ENCODE assay signal across 7 cellular contexts in genomic region chr13:42272776-42273175, GRCh38.
DNase-seq lines count a peak whose midpoint lies in the region; ATAC-seq and TF ChIP-seq lines count a peak whose summit lies in the region.

No MANE protein-coding gene starts in this region.

- H3K9me3 ChIP-seq in iPS DF 6.9 (ENCODE audit: control insufficient read depth, insufficient read depth, low read length), result peaks cover 2% of the 10 kb centered on the region; the same call in 1 of the 2 replicates

- TF ChIP-seq CTCF in HFF-Myc (IDR thresholded peaks at IDR 0.05; ENCODE audit: low read depth, low read length, missing control alignments) (no peak), WI38 (IDR thresholded peaks at IDR 0.05; ENCODE audit: low read depth, low read length) (no peak)

- H3K36me3 Mint-ChIP-seq in stimulated activated memory B cell treated with anti-CD40 and anti-IgM and Interleukin-4, amounts not matched to agents 10 μg/mL and 1 μg/mL and 100 μg/mL, for 72 hours, result peaks cover 10% of the 10 kb centered on the region

- H3K9me3 Mint-ChIP-seq in stimulated activated memory B cell treated with anti-CD40 and anti-IgM and Interleukin-4, amounts not matched to agents 10 μg/mL and 1 μg/mL and 100 μg/mL, for 72 hours, result no peaks in the 10 kb centered on the region

- ATAC-seq in stimulated activated memory B cell treated with anti-CD40 and anti-IgM and Interleukin-4, amounts not matched to agents 10 μg/mL and 1 μg/mL and 100 μg/mL, for 72 hours, result no peak
- ATAC-seq in GM18907 (IDR thresholded peaks at IDR 0.05; ENCODE audit: unreplicated experiment) (no peak), GM19328 (IDR thresholded peaks at IDR 0.05; ENCODE audit: unreplicated experiment) (no peak)

- H3K27me3 Mint-ChIP-seq in stimulated activated memory B cell treated with anti-CD40 and anti-IgM and Interleukin-4, amounts not matched to agents 10 μg/mL and 1 μg/mL and 100 μg/mL, for 72 hours, result no peaks in the 10 kb centered on the region

- no CpG with 5 or more reads among the region's 4 CpGs for WGBS in iPS DF 6.9 (ENCODE audit: insufficient coverage, insufficient read length)

- peak overlapping the region; percentile 81 for H3K4me3 ChIP-seq in HFF-Myc (replicated peaks; ENCODE audit: low read depth, low read length)
- peak overlapping the region; percentile 86 for H3K4me3 ChIP-seq in WI38 (ENCODE audit: low read depth, low read length)
- peak overlapping the region; percentile 73; the same call in 1 of the 2 replicates for H3K4me3 ChIP-seq in iPS DF 6.9 (ENCODE audit: low read length)

- peak overlapping the region; percentile 97 for H3K4me3 Mint-ChIP-seq in stimulated activated memory B cell treated with anti-CD40 and anti-IgM and Interleukin-4, amounts not matched to agents 10 μg/mL and 1 μg/mL and 100 μg/mL, for 72 hours

- H3K27me3 ChIP-seq in iPS DF 6.9 (ENCODE audit: control insufficient read depth, insufficient read depth, low read length), result no peaks in the 10 kb centered on the region

- no peaks in the 10 kb centered on the region for H3K4me1 ChIP-seq in iPS DF 6.9 (ENCODE audit: control insufficient read depth, insufficient read depth, low read length)

- peak overlapping the region; percentile 100 for H3K27ac Mint-ChIP-seq in stimulated activated memory B cell treated with anti-CD40 and anti-IgM and Interleukin-4, amounts not matched to agents 10 μg/mL and 1 μg/mL and 100 μg/mL, for 72 hours

- DNase-seq in HFF-Myc (ENCODE audit: extremely low read depth, low read depth) (no peak), iPS DF 6.9 (ENCODE audit: low read depth, low spot score) (no peak), NCI-H1694 treated with DMSO at 0.1 percent for 48 hours (lab: John Stamatoyannopoulos, UW) (no peak)

- H3K27ac ChIP-seq in iPS DF 6.9 (ENCODE audit: low read length), result no peak overlapping the region

- no peaks in the 10 kb centered on the region for H3K36me3 ChIP-seq in iPS DF 6.9 (ENCODE audit: control insufficient read depth, insufficient read depth, low read length)

- peaks cover 59% of the 10 kb centered on the region for H3K4me1 Mint-ChIP-seq in stimulated activated memory B cell treated with anti-CD40 and anti-IgM and Interleukin-4, amounts not matched to agents 10 μg/mL and 1 μg/mL and 100 μg/mL, for 72 hours
